Comparison of ENCODE assay signal across 15 cellular contexts in the genomic region with DNA sequence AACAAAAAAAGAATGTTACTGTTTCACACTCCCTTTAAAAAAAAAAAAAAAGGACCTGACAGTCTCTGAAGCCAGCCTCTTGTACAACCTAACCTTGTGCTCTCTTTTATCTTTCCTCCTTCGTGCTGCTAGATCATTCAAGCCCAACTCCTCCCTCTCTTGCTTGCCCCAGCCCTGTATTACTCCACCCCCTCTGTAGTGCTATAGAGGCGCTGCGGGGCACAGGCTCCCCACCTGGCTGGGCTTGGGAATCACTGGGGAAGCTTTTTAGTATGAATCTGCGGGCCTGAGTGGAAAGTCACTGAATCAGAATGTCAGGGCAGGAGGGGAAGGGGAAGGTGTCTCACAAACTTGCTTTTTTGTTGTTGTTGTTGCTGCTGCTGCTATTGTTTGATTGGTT.
DNase-seq lines count a peak whose midpoint lies in the region; ATAC-seq, FAIRE-seq and TF ChIP-seq lines count a peak whose summit lies in the region.
"Had no signal": no experiment of that assay in that cellular context is flagged by ENCODE, and none has a peak within 500 bp of the region (broad histone marks: within the 10 kb centered on the region; RNA-seq: fewer than 3 reads in every experiment).

No MANE protein-coding gene starts in this region.

- H3K79me2 ChIP-seq in HepG2 (ENCODE audit: insufficient read depth, low read length) = no peaks in the 10 kb centered on the region

- no peak overlapping the region for H3K4me3 Mint-ChIP-seq in activated naive CD4-positive, alpha-beta T cell treated with anti-CD3 and anti-CD28 coated beads for 36 hours
- H3K4me3 Mint-ChIP-seq: activated CD4-positive, alpha-beta memory T cell treated with anti-CD3 and anti-CD28 coated beads, Interleukin-2, amount 10 ng/mL, durations not matched to agents 7 days and 5 days had no signal

- H3K4me3 ChIP-seq in HepG2 (replicated peaks in 1 of 3; ENCODE audit: insufficient read depth in 1 of 3, low read depth in 2 of 3, low read length in 3 of 3) (no peak overlapping the region), right lobe of liver (no peak overlapping the region), iPS-18c (ENCODE audit: insufficient read depth, low read depth, low read length) (0 out of 2 replicates have a peak overlapping the region, but pooled peaks have one; percentile 17)
- H3K4me3 ChIP-seq: GM23248, smooth muscle cell had no signal

- H3K9me3 Mint-ChIP-seq in activated naive CD4-positive, alpha-beta T cell treated with anti-CD3 and anti-CD28 coated beads for 36 hours = peaks cover 22% of the 10 kb centered on the region

- in situ Hi-C loops in HepG2 (cut with HindIII; ENCODE audit: extremely low pct_ligation_motif_present, low pct_unique_long_range_greater_than_20kb) = loop anchor here (10.0 to 25.0 kb wide), 2 partner anchors 545 to 1188 kb away; no protein-coding TSS in a partner anchor

- no TSS peak for BruUV-seq in HepG2 (replicated peaks; lab: Mats Ljungman, UMichigan)

- H3K27ac ChIP-seq in HepG2 (ENCODE audit: extremely low read length, insufficient read depth, low read length) = no peak overlapping the region
- H3K27ac ChIP-seq in right lobe of liver = no peak overlapping the region
- H3K27ac ChIP-seq: GM23248, KMS-11 had no signal

- no peaks in the 10 kb centered on the region for H3K36me3 Mint-ChIP-seq in activated naive CD4-positive, alpha-beta T cell treated with anti-CD3 and anti-CD28 coated beads for 36 hours (ENCODE audit: low read depth)

- peaks cover 14% of the 10 kb centered on the region for H3K27me3 Mint-ChIP-seq in activated naive CD4-positive, alpha-beta T cell treated with anti-CD3 and anti-CD28 coated beads for 36 hours (ENCODE audit: low read depth)

- no peaks in the 10 kb centered on the region for H4K20me1 ChIP-seq in HepG2 (ENCODE audit: insufficient read depth, low read length)

- TF ChIP-seq POLR2A in HepG2 (IDR thresholded peaks at IDR 0.05; ENCODE audit: insufficient read depth in 1 of 2, low read depth in 2 of 2, low read length in 2 of 2) (no peak), right lobe of liver (IDR thresholded peaks at IDR 0.05) (no peak)

- 0% methylated on average over 4 of the region's 4 CpGs for WGBS in HepG2 (ENCODE audit: low lambda C conversion rate)
- WGBS in right lobe of liver (ENCODE audit: insufficient coverage, low coverage, low lambda C conversion rate, missing lambda C conversion rate) = 29% methylated on average over 4 of the region's 4 CpGs

- DNase-seq in HepG2 (ENCODE audit: low spot score) = no peak
- no peak for DNase-seq in right lobe of liver
- peak; percentile 31 for DNase-seq in SW480 (ENCODE audit: low spot score)
- no peak for DNase-seq in activated naive CD4-positive, alpha-beta T cell treated with anti-CD3 and anti-CD28 coated beads for 36 hours
- DNase-seq in activated CD4-positive, CD25-positive, alpha-beta regulatory T cell treated with anti-CD3 and anti-CD28 coated beads, Interleukin-2, amount 50 U/mL, for 72 hours = no peak
- DNase-seq: activated CD4-positive, alpha-beta memory T cell treated with anti-CD3 and anti-CD28 coated beads, Interleukin-2, amount 10 ng/mL, durations not matched to agents 7 days and 5 days; GM23248; NCI-H1436; stimulated activated naive CD4-positive, alpha-beta T cell treated with Interleukin-2 at 50 U/mL for 16 hours had no signal

- H3K9me3 ChIP-seq in HepG2 (ENCODE audit: low read length) (peaks cover 33% of the 10 kb centered on the region), right lobe of liver (peaks cover 0 to 7% (median 0%) of the 10 kb centered on the region in 4 donors), iPS-18c (ENCODE audit: control insufficient read depth, insufficient read depth, low read length) (no peaks in the 10 kb centered on the region)

- POLR2A ChIA-PET in HepG2 (lab: Yijun Ruan, JAX) = no interaction called here

- H2AFZ ChIP-seq in HepG2 (ENCODE audit: low read length) = no peak overlapping the region
- H2AFZ ChIP-seq: GM23248 had no signal

- TF ChIP-seq EP300 in HepG2 (IDR thresholded peaks at IDR 0.05; ENCODE audit: low read depth in 2 of 2, low read length in 2 of 2) = no peak
- TF ChIP-seq EP300 in HepG2 (CRISPR knock-in tag; IDR thresholded peaks at IDR 0.05; ENCODE audit: borderline replicate concordance) = no peak

- H3K27me3 ChIP-seq in HepG2 (ENCODE audit: control insufficient read depth in 1 of 2, insufficient read depth in 2 of 2, low read length in 2 of 2) = 0 out of 5 replicates have a peak, but pooled peaks cover 0 to under 1% of the 10 kb centered on the region in 2 experiments
- H3K27me3 ChIP-seq in right lobe of liver = no peaks in the 10 kb centered on the region

- no peak for FAIRE-seq in HepG2 (lab: Jason Lieb, UNC)
- FAIRE-seq: TTC549 had no signal

- no peak for TF ChIP-seq CTCF in HepG2 (CRISPR knock-in tag; IDR thresholded peaks at IDR 0.05)
- TF ChIP-seq CTCF in right lobe of liver (IDR thresholded peaks at IDR 0.05) = no peak

- no peak overlapping the region for H3K4me2 ChIP-seq in HepG2 (ENCODE audit: low read depth, low read length)
- H3K4me2 ChIP-seq: KMS-11, smooth muscle cell had no signal

- H3K36me3 ChIP-seq in HepG2 (replicated peaks in 1 of 2; ENCODE audit: control insufficient read depth in 1 of 2, insufficient read depth in 2 of 2, low read length in 2 of 2) = no peaks in the 10 kb centered on the region
- no peaks in the 10 kb centered on the region for H3K36me3 ChIP-seq in right lobe of liver

- ATAC-seq in HepG2 (peak; percentile 46; the same call in 2 of the 3 replicates), right lobe of liver (no peak), GM21737 (IDR thresholded peaks at IDR 0.05; ENCODE audit: unreplicated experiment) (no peak), GM18870 (IDR thresholded peaks at IDR 0.05; ENCODE audit: unreplicated experiment) (no peak)

- no peak overlapping the region for H3K27ac Mint-ChIP-seq in activated naive CD4-positive, alpha-beta T cell treated with anti-CD3 and anti-CD28 coated beads for 36 hours
- H3K27ac Mint-ChIP-seq: activated CD4-positive, alpha-beta memory T cell treated with anti-CD3 and anti-CD28 coated beads, Interleukin-2, amount 10 ng/mL, durations not matched to agents 7 days and 5 days had no signal

- intact Hi-C loops in HepG2 (cut with micrococcal nuclease; ENCODE audit: unreplicated experiment) = loop anchor here (5.0 to 10.0 kb wide), 3 partner anchors 125 to 312 kb away; no protein-coding TSS in a partner anchor
- intact Hi-C loops in right lobe of liver (cut with DNase I) = no loop called here
- intact Hi-C loops in activated naive CD4-positive, alpha-beta T cell treated with anti-CD3 and anti-CD28 coated beads for 36 hours (cut with micrococcal nuclease) = loop anchor here (5.0 kb wide), 1 partner anchor 312 kb away; no protein-coding TSS in a partner anchor

- no peaks in the 10 kb centered on the region for H3K4me1 Mint-ChIP-seq in activated naive CD4-positive, alpha-beta T cell treated with anti-CD3 and anti-CD28 coated beads for 36 hours (ENCODE audit: low read depth)
- H3K4me1 Mint-ChIP-seq: activated CD4-positive, alpha-beta memory T cell treated with anti-CD3 and anti-CD28 coated beads, Interleukin-2, amount 10 ng/mL, durations not matched to agents 7 days and 5 days had no signal

- CTCF ChIA-PET in HepG2 (lab: Yijun Ruan, JAX; ENCODE audit: low intra/inter-chr PET ratio, low total read pairs) = no interaction called here
- CTCF ChIA-PET in activated naive CD4-positive, alpha-beta T cell treated with anti-CD3 and anti-CD28 coated beads for 36 hours (lab: Charles Lee) = interaction anchor here (1.1 kb wide), 1 partner anchor 49 kb away, joined by 4 read pairs; no protein-coding TSS in a partner anchor

- TF ChIP-seq RAD21 in HepG2 (CRISPR knock-in tag; IDR thresholded peaks at IDR 0.05) = no peak

- H3K4me1 ChIP-seq in HepG2 (ENCODE audit: insufficient read depth, low read length) (no peaks in the 10 kb centered on the region), right lobe of liver (no peaks in the 10 kb centered on the region)

- no peak overlapping the region for H3K9ac ChIP-seq in HepG2 (ENCODE audit: insufficient read depth, low read depth, low read length)
- H3K9ac ChIP-seq: GM23248, KMS-11 had no signal

TF ChIP-seq in HepG2, 621 proteins besides CTCF, POLR2A, EP300 and RAD21:
- TF ChIP-seq ZNF678 (CRISPR knock-in tag; IDR thresholded peaks at IDR 0.05) = no peak

Comparison
In these comparisons a context has a peak if more than half of its experiments do, and no peak if none do; other contexts are left out.
1. intact Hi-C loops: an anchor here in HepG2 (5.0 to 10.0 kb wide) and activated naive CD4-positive, alpha-beta T cell treated with anti-CD3 and anti-CD28 coated beads for 36 hours (5.0 kb wide); none called in right lobe of liver.